Comparison of ENCODE assay signal across 11 cellular contexts in genomic region chr6:99422912-99423311, GRCh38. TPM values are rescaled to one million over a fixed set of nuclear protein-coding genes. Genes with fewer than 3 reads are reported as not detected.
DNase-seq lines count a peak whose midpoint lies in the region; ATAC-seq, FAIRE-seq and TF ChIP-seq lines count a peak whose summit lies in the region.
"Had no signal": no experiment of that assay in that cellular context is flagged by ENCODE, and none has a peak within 500 bp of the region (broad histone marks: within the 10 kb centered on the region; RNA-seq: fewer than 3 reads in every experiment).

No MANE protein-coding gene starts in this region.

- ATAC-seq in HepG2 = no peak
- no peak for ATAC-seq in right lobe of liver
- no peak for ATAC-seq in activated T-helper 17 cell treated with anti-CD3 and anti-CD28 coated beads, Interleukin-2, amount 50 U/mL, for 72 hours (replicated peaks)
- ATAC-seq in naive B cell (ENCODE audit: low read depth in 2 of 2) = no peak
- ATAC-seq in HG02938 (IDR thresholded peaks at IDR 0.05; ENCODE audit: unreplicated experiment) = no peak
- no peak for ATAC-seq in HG03460 (IDR thresholded peaks at IDR 0.05; ENCODE audit: unreplicated experiment)
- no peak for ATAC-seq in HG03039 (IDR thresholded peaks at IDR 0.05; ENCODE audit: unreplicated experiment)

- H3K4me3 Mint-ChIP-seq in activated T-helper 17 cell treated with anti-CD3 and anti-CD28 coated beads, Interleukin-2, amount 50 U/mL, for 72 hours = peak overlapping the region; percentile 86
- H3K4me3 Mint-ChIP-seq in naive B cell = peak overlapping the region; percentile 44 to 100 (median 94)

- intact Hi-C loops in HepG2 (cut with micrococcal nuclease; ENCODE audit: unreplicated experiment) (loop anchor here (5.0 kb wide), 1 partner anchor 476 kb away; the partner anchor contains the start of gene FBXL4), right lobe of liver (cut with DNase I) (no loop called here), head of caudate nucleus (cut with DNase I) (loop anchor here (10.0 kb wide), 2 partner anchors 88 to 92 kb away; partner anchors contain the start of gene USP45)

- in situ Hi-C loops in HepG2 (cut with HindIII; ENCODE audit: extremely low pct_ligation_motif_present, low pct_unique_long_range_greater_than_20kb) = no loop called here

- no peak for TF ChIP-seq POLR2A in HepG2 (IDR thresholded peaks at IDR 0.05; ENCODE audit: insufficient read depth in 1 of 2, low read depth in 2 of 2, low read length in 2 of 2)
- TF ChIP-seq POLR2A in right lobe of liver (IDR thresholded peaks at IDR 0.05) = no peak

- no TSS peak for BruUV-seq in HepG2 (replicated peaks; lab: Mats Ljungman, UMichigan)

- TF ChIP-seq CTCF in HepG2 (CRISPR knock-in tag; IDR thresholded peaks at IDR 0.05) (no peak), right lobe of liver (IDR thresholded peaks at IDR 0.05) (no peak)

- H3K4me1 Mint-ChIP-seq in activated T-helper 17 cell treated with anti-CD3 and anti-CD28 coated beads, Interleukin-2, amount 50 U/mL, for 72 hours = peaks cover 42% of the 10 kb centered on the region
- H3K4me1 Mint-ChIP-seq in naive B cell = peaks cover 50 to 74% (median 56%) of the 10 kb centered on the region in 3 donors

- H3K4me3 ChIP-seq in HepG2 (replicated peaks in 1 of 3; ENCODE audit: insufficient read depth in 1 of 3, low read depth in 2 of 3, low read length in 3 of 3) (no peak overlapping the region), right lobe of liver (no peak overlapping the region)

- no peak for FAIRE-seq in HepG2 (lab: Jason Lieb, UNC)
- FAIRE-seq: colon had no signal

- CTCF ChIA-PET in HepG2 (lab: Yijun Ruan, JAX; ENCODE audit: low intra/inter-chr PET ratio, low total read pairs) = no interaction called here

- no peaks in the 10 kb centered on the region for H3K9me3 ChIP-seq in HepG2 (ENCODE audit: low read length)
- H3K9me3 ChIP-seq in right lobe of liver = no peaks in the 10 kb centered on the region

- H3K27ac ChIP-seq in HepG2 (ENCODE audit: extremely low read length, insufficient read depth, low read length) (no peak overlapping the region), right lobe of liver (no peak overlapping the region)

- TF ChIP-seq EP300 in HepG2 (IDR thresholded peaks at IDR 0.05; ENCODE audit: low read depth in 2 of 2, low read length in 2 of 2) = no peak
- no peak for TF ChIP-seq EP300 in HepG2 (CRISPR knock-in tag; IDR thresholded peaks at IDR 0.05; ENCODE audit: borderline replicate concordance)

- no peaks in the 10 kb centered on the region for H3K27me3 Mint-ChIP-seq in activated T-helper 17 cell treated with anti-CD3 and anti-CD28 coated beads, Interleukin-2, amount 50 U/mL, for 72 hours
- no peaks in the 10 kb centered on the region for H3K27me3 Mint-ChIP-seq in naive B cell

- DNase-seq in HepG2 (ENCODE audit: low spot score) = no peak
- DNase-seq in right lobe of liver = no peak
- no peak for DNase-seq in naive B cell
- no peak for DNase-seq in head of caudate nucleus
- DNase-seq: NCI-H1105; stimulated activated CD4-positive, alpha-beta T cell treated with anti-CD3 and anti-CD28 coated beads, Interleukin-12 subunit alpha, Interleukin-12 subunit beta, amount 100 ng/mL, for 4 hours had no signal

- no peak overlapping the region for H3K27ac Mint-ChIP-seq in activated T-helper 17 cell treated with anti-CD3 and anti-CD28 coated beads, Interleukin-2, amount 50 U/mL, for 72 hours
- H3K27ac Mint-ChIP-seq in naive B cell = peak overlapping the region in 1 of 6 donors; percentile 99

- H3K36me3 ChIP-seq in HepG2 (replicated peaks in 1 of 2; ENCODE audit: control insufficient read depth in 1 of 2, insufficient read depth in 2 of 2, low read length in 2 of 2) = peaks cover 2 to 12% of the 10 kb centered on the region in 2 experiments
- no peaks in the 10 kb centered on the region for H3K36me3 ChIP-seq in right lobe of liver

- H3K9ac ChIP-seq in HepG2 (ENCODE audit: insufficient read depth, low read depth, low read length) = no peak overlapping the region

- H3K4me1 ChIP-seq in HepG2 (ENCODE audit: insufficient read depth, low read length) (peaks cover 53% of the 10 kb centered on the region), right lobe of liver (peaks cover 0 to 46% (median 5%) of the 10 kb centered on the region in 4 donors)

- H3K4me2 ChIP-seq in HepG2 (ENCODE audit: low read depth, low read length) = peak overlapping the region; percentile 89; the same call in 1 of the 2 replicates

- peaks cover 45% of the 10 kb centered on the region for H4K20me1 ChIP-seq in HepG2 (ENCODE audit: insufficient read depth, low read length)

- 97% methylated on average over 6 of the region's 6 CpGs for WGBS in HepG2 (ENCODE audit: low lambda C conversion rate)
- WGBS in right lobe of liver (ENCODE audit: insufficient coverage, low coverage, low lambda C conversion rate, missing lambda C conversion rate) = 79% methylated on average over 5 of the region's 6 CpGs

- POLR2A ChIA-PET in HepG2 (lab: Yijun Ruan, JAX) = interaction anchor here (4.0 kb wide), 1 partner anchor 28 kb away, joined by 75 read pairs; the partner anchor contains the start of gene COQ3

- H3K27me3 ChIP-seq in HepG2 (ENCODE audit: control insufficient read depth in 1 of 2, insufficient read depth in 2 of 2, low read length in 2 of 2) (no peaks in the 10 kb centered on the region; a peak in 1 of 5 replicates), right lobe of liver (no peaks in the 10 kb centered on the region)

- H3K36me3 Mint-ChIP-seq in activated T-helper 17 cell treated with anti-CD3 and anti-CD28 coated beads, Interleukin-2, amount 50 U/mL, for 72 hours (ENCODE audit: low read depth) = peaks cover 80% of the 10 kb centered on the region
- H3K36me3 Mint-ChIP-seq in naive B cell = peaks cover 0 to 7% of the 10 kb centered on the region in 2 donors

- peaks cover 83% of the 10 kb centered on the region for H3K79me2 ChIP-seq in HepG2 (ENCODE audit: insufficient read depth, low read length)

- no peaks in the 10 kb centered on the region for H3K9me3 Mint-ChIP-seq in activated T-helper 17 cell treated with anti-CD3 and anti-CD28 coated beads, Interleukin-2, amount 50 U/mL, for 72 hours
- no peaks in the 10 kb centered on the region for H3K9me3 Mint-ChIP-seq in naive B cell

- TF ChIP-seq RAD21 in HepG2 (CRISPR knock-in tag; IDR thresholded peaks at IDR 0.05) = no peak

- H2AFZ ChIP-seq in HepG2 (ENCODE audit: low read length) = no peak overlapping the region

RNA-seq across cellular contexts. Expression of gene PNISR, which starts 2.2 kb away (rescaled TPM):
- 29.7 and 48.0 TPM in 2 replicates for total RNA-seq in HepG2 (2016; rRNA removed; fragmentation: Illumina TruSeq; extraction: Trizol)
- total RNA-seq in HepG2 (2016; cell fraction: cytosol; rRNA removed; fragmentation: Illumina TruSeq; extraction: Trizol; ENCODE audit: low read depth) = 7.4 and 8.5 TPM in 2 replicates
- 30.4 and 48.4 TPM in 2 replicates for total RNA-seq in HepG2 (2016; cell fraction: insoluble cytoplasmic fraction; rRNA removed; fragmentation: Illumina TruSeq; extraction: Trizol)
- 10.1 and 11.9 TPM in 2 replicates for total RNA-seq in HepG2 (2016; cell fraction: membrane; rRNA removed; fragmentation: Illumina TruSeq; extraction: Trizol)
- 96.9 and 105 TPM in 2 replicates for total RNA-seq in HepG2 (2016; cell fraction: nucleus; rRNA removed; fragmentation: Illumina TruSeq; extraction: Trizol)
- polyA plus RNA-seq in HepG2 (2011; rRNA removed) = 41.9 and 43.0 TPM in 2 replicates
- 8.4 and 11.7 TPM in 2 replicates for polyA plus RNA-seq in HepG2 (2011; cell fraction: cytosol; rRNA removed)
- 108 and 145 TPM in 2 replicates for polyA plus RNA-seq in HepG2 (2011; cell fraction: nucleus; rRNA removed)
- polyA plus RNA-seq in HepG2 (2012) = 74.4 and 86.0 TPM in 2 replicates
- 0.80 and 1.4 TPM in 2 replicates for polyA plus RNA-seq in HepG2 (2016; cell fraction: cytosol; fragmentation: Illumina TruSeq; extraction: Trizol; ENCODE audit: low read depth)
- polyA plus RNA-seq in HepG2 (2016; cell fraction: insoluble cytoplasmic fraction; fragmentation: Illumina TruSeq; extraction: Trizol; ENCODE audit: low read depth) = 37.3 and 39.1 TPM in 2 replicates
- polyA plus RNA-seq in HepG2 (2016; cell fraction: membrane; fragmentation: Illumina TruSeq; extraction: Trizol; ENCODE audit: low read depth) = 1.9 and 2.1 TPM in 2 replicates
- polyA plus RNA-seq in HepG2 (2016; cell fraction: nucleus; fragmentation: Illumina TruSeq; extraction: Trizol; ENCODE audit: insufficient read depth, low read depth) = 161 and 180 TPM in 2 replicates
- 21.2 and 33.6 TPM in 2 replicates for polyA minus RNA-seq in HepG2 (2011; rRNA and poly(A)+ RNA removed; ENCODE audit: low replicate concordance)
- polyA minus RNA-seq in HepG2 (2011; cell fraction: cytosol; rRNA and poly(A)+ RNA removed) = 9.4 and 10.3 TPM in 2 replicates
- 216 and 237 TPM in 2 replicates for polyA minus RNA-seq in HepG2 (2011; cell fraction: nucleus; rRNA and poly(A)+ RNA removed)
- total RNA-seq in right lobe of liver = 10 to 100 TPM; 26.8 to 43.3 (median 33.9) TPM
- 100 to 1,000 TPM; 115 to 288 TPM for total RNA-seq in activated T-helper 17 cell treated with anti-CD3 and anti-CD28 coated beads, Interleukin-2, amount 50 U/mL, for 72 hours
- 100 to 1,000 TPM; 104 to 138 (median 121) TPM for polyA plus RNA-seq in naive B cell (ENCODE audit: low read depth in 6 of 6)

RNA-seq across cellular contexts. Expression of gene COQ3, which starts 28.9 kb away (rescaled TPM):
- total RNA-seq in HepG2 (2016; rRNA removed; fragmentation: Illumina TruSeq; extraction: Trizol) = 20.5 and 26.6 TPM in 2 replicates
- 9.0 and 10.6 TPM in 2 replicates for total RNA-seq in HepG2 (2016; cell fraction: cytosol; rRNA removed; fragmentation: Illumina TruSeq; extraction: Trizol; ENCODE audit: low read depth)
- total RNA-seq in HepG2 (2016; cell fraction: insoluble cytoplasmic fraction; rRNA removed; fragmentation: Illumina TruSeq; extraction: Trizol) = 19.2 and 28.7 TPM in 2 replicates
- total RNA-seq in HepG2 (2016; cell fraction: membrane; rRNA removed; fragmentation: Illumina TruSeq; extraction: Trizol) = 8.8 and 10.7 TPM in 2 replicates
- 6.4 and 9.0 TPM in 2 replicates for total RNA-seq in HepG2 (2016; cell fraction: nucleus; rRNA removed; fragmentation: Illumina TruSeq; extraction: Trizol)
- 4.8 and 5.3 TPM in 2 replicates for polyA plus RNA-seq in HepG2 (2011; rRNA removed)
- 3.1 and 4.3 TPM in 2 replicates for polyA plus RNA-seq in HepG2 (2011; cell fraction: cytosol; rRNA removed)
- 3.0 and 3.5 TPM in 2 replicates for polyA plus RNA-seq in HepG2 (2011; cell fraction: nucleus; rRNA removed)
- 4.8 TPM in 2 replicates for polyA plus RNA-seq in HepG2 (2012)
- 5.3 and 6.0 TPM in 2 replicates for polyA plus RNA-seq in HepG2 (2016; cell fraction: cytosol; fragmentation: Illumina TruSeq; extraction: Trizol; ENCODE audit: low read depth)
- 21.4 and 27.4 TPM in 2 replicates for polyA plus RNA-seq in HepG2 (2016; cell fraction: insoluble cytoplasmic fraction; fragmentation: Illumina TruSeq; extraction: Trizol; ENCODE audit: low read depth)
- 6.3 and 7.4 TPM in 2 replicates for polyA plus RNA-seq in HepG2 (2016; cell fraction: membrane; fragmentation: Illumina TruSeq; extraction: Trizol; ENCODE audit: low read depth)
- polyA plus RNA-seq in HepG2 (2016; cell fraction: nucleus; fragmentation: Illumina TruSeq; extraction: Trizol; ENCODE audit: insufficient read depth, low read depth) = 15.4 and 16.2 TPM in 2 replicates
- polyA minus RNA-seq in HepG2 (2011; rRNA and poly(A)+ RNA removed; ENCODE audit: low replicate concordance) = 0.86 and 6.7 TPM in 2 replicates
- polyA minus RNA-seq in HepG2 (2011; cell fraction: cytosol; rRNA and poly(A)+ RNA removed) = 1.4 and 2.1 TPM in 2 replicates
- polyA minus RNA-seq in HepG2 (2011; cell fraction: nucleus; rRNA and poly(A)+ RNA removed) = 1.4 and 1.7 TPM in 2 replicates
- total RNA-seq in right lobe of liver = 1 to 10 TPM; 5.6 to 8.2 (median 6.7) TPM
- total RNA-seq in activated T-helper 17 cell treated with anti-CD3 and anti-CD28 coated beads, Interleukin-2, amount 50 U/mL, for 72 hours = 1 to 10 TPM; 3.0 to 6.9 TPM
- polyA plus RNA-seq in naive B cell (ENCODE audit: low read depth in 6 of 6) = 1 to 10 TPM; 1.6 to 4.1 (median 3.8) TPM

Comparison
In these comparisons a context has a peak if more than half of its experiments do, and no peak if none do; other contexts are left out.
1. intact Hi-C loops: an anchor here in HepG2 (5.0 kb wide) and head of caudate nucleus (10.0 kb wide); none called in right lobe of liver.